In genomic region chr13:45623516-45624090, GRCh38 we compare ENCODE assay signal across 1 cellular context.
TF ChIP-seq lines count a peak whose summit lies in the region.

No MANE protein-coding gene starts in this region.

TF ChIP-seq in liver, 16 proteins besides CTCF, POLR2A, EP300 and RAD21 (continued from another document):
- TF ChIP-seq REST (IDR thresholded peaks at IDR 0.05) (no peak), YY1 (IDR thresholded peaks at IDR 0.05) (no peak), FOXA2 (IDR thresholded peaks at IDR 0.05) (no peak), FOXA1 (IDR thresholded peaks at IDR 0.05) (no peak)
